ENCODE assay signal across 15 cellular contexts in genomic region chr7:83413831-83414230, GRCh38.
DNase-seq lines count a peak whose midpoint lies in the region; ATAC-seq and TF ChIP-seq lines count a peak whose summit lies in the region.
"Had no signal": no experiment of that assay in that cellular context is flagged by ENCODE, and none has a peak within 500 bp of the region (broad histone marks: within the 10 kb centered on the region; RNA-seq: fewer than 3 reads in every experiment).

No MANE protein-coding gene starts in this region.

- H3K27me3 ChIP-seq in BE2C: no peaks in the 10 kb centered on the region
- H3K27me3 ChIP-seq in HUES6 (ENCODE audit: control insufficient read depth, insufficient read depth, low read length): no peaks in the 10 kb centered on the region
- no peaks in the 10 kb centered on the region for H3K27me3 ChIP-seq in gastrocnemius medialis
- H3K27me3 ChIP-seq: upper lobe of right lung had no signal

- H3K9me3 ChIP-seq in BE2C: no peaks in the 10 kb centered on the region
- H3K9me3 ChIP-seq in HUES6 (ENCODE audit: control insufficient read depth, insufficient read depth, low read depth, low read length): no peaks in the 10 kb centered on the region
- no peaks in the 10 kb centered on the region for H3K9me3 ChIP-seq in gastrocnemius medialis
- H3K9me3 ChIP-seq: upper lobe of right lung had no signal

- H3K9ac ChIP-seq in HUES6 (ENCODE audit: low read length): no peak overlapping the region

- H3K4me3 Mint-ChIP-seq in CD14-positive monocyte: no peak overlapping the region
- H3K4me3 Mint-ChIP-seq: activated B cell treated with CpG ODN at 0.5 μM for 24 hours; CD4-positive, alpha-beta memory T cell; naive thymus-derived CD8-positive, alpha-beta T cell had no signal

- no peak for ATAC-seq in gastrocnemius medialis
- ATAC-seq: naive thymus-derived CD8-positive, alpha-beta T cell; upper lobe of right lung had no signal

- no peaks in the 10 kb centered on the region for H3K36me3 Mint-ChIP-seq in CD14-positive monocyte
- H3K36me3 Mint-ChIP-seq: CD4-positive, alpha-beta memory T cell; naive thymus-derived CD8-positive, alpha-beta T cell had no signal

- H3K27ac Mint-ChIP-seq in CD14-positive monocyte: no peak overlapping the region
- H3K27ac Mint-ChIP-seq: activated B cell treated with CpG ODN at 0.5 μM for 24 hours; naive thymus-derived CD8-positive, alpha-beta T cell had no signal

- TF ChIP-seq POLR2A in gastrocnemius medialis (IDR thresholded peaks at IDR 0.05): no peak

- H3K36me3 ChIP-seq in BE2C: no peaks in the 10 kb centered on the region
- H3K36me3 ChIP-seq in HUES6 (ENCODE audit: control insufficient read depth, insufficient read depth, low read length): no peaks in the 10 kb centered on the region
- no peaks in the 10 kb centered on the region for H3K36me3 ChIP-seq in gastrocnemius medialis
- H3K36me3 ChIP-seq: upper lobe of right lung had no signal

- in situ Hi-C loops in gastrocnemius medialis (cut with MboI; ENCODE audit: low sequenced_read_pairs in 4 of 4): loop anchor here in 1 of 4 donors (25.0 kb wide), 1 partner anchor 248 kb away; no protein-coding TSS in a partner anchor

- DNase-seq in BE2C (peak; percentile 69), NCI-H446 treated with DMSO at 0.1 percent for 48 hours (lab: John Stamatoyannopoulos, UW) (peak; percentile 10), fibroblast of mammary gland (ENCODE audit: low read depth) (peak; percentile 25), CD14-positive monocyte (ENCODE audit: low spot score) (no peak), gastrocnemius medialis (no peak), dedifferentiated amniotic fluid mesenchymal stem cell (ENCODE audit: extremely low spot score) (no peak)
- no peak for DNase-seq in activated CD4-positive, CD25-positive, alpha-beta regulatory T cell treated with anti-CD3 and anti-CD28 coated beads, Interleukin-2, amount 50 U/mL, for 72 hours
- DNase-seq: activated B cell treated with CpG ODN at 0.5 μM for 24 hours; activated T-cell treated with anti-CD3 and anti-CD28 coated beads, Interleukin-2, amount 50 U/mL, for 1 hour; CD4-positive, alpha-beta memory T cell; Karpas-422; naive thymus-derived CD8-positive, alpha-beta T cell; small intestine; upper lobe of right lung had no signal

- peaks cover 0 to 7% (median 1%) of the 10 kb centered on the region in 3 donors for H3K27me3 Mint-ChIP-seq in CD14-positive monocyte (ENCODE audit: low read depth in 3 of 3)
- H3K27me3 Mint-ChIP-seq: activated B cell treated with CpG ODN at 0.5 μM for 24 hours; CD4-positive, alpha-beta memory T cell; naive thymus-derived CD8-positive, alpha-beta T cell had no signal

- intact Hi-C loops in CD14-positive monocyte (cut with micrococcal nuclease): no loop called here
- intact Hi-C loops in gastrocnemius medialis (cut with DNase I; ENCODE audit: low total_unique reads): no loop called here

- no peaks in the 10 kb centered on the region for H3K9me3 Mint-ChIP-seq in CD14-positive monocyte
- H3K9me3 Mint-ChIP-seq: activated B cell treated with CpG ODN at 0.5 μM for 24 hours had no signal

- no peaks in the 10 kb centered on the region for H3K4me1 Mint-ChIP-seq in CD14-positive monocyte
- H3K4me1 Mint-ChIP-seq: activated B cell treated with CpG ODN at 0.5 μM for 24 hours; CD4-positive, alpha-beta memory T cell; naive thymus-derived CD8-positive, alpha-beta T cell had no signal

- H3K4me3 ChIP-seq in BE2C (ENCODE audit: low read depth, low read length) (peak overlapping the region; percentile 28), HUES6 (ENCODE audit: low read depth, low read length) (peak overlapping the region; percentile 25; the same call in 1 of the 2 replicates), fibroblast of mammary gland (ENCODE audit: control insufficient read depth, low read depth, low read length) (no peak overlapping the region), gastrocnemius medialis (no peak overlapping the region)
- H3K4me3 ChIP-seq: upper lobe of right lung had no signal

- peaks cover 29% of the 10 kb centered on the region for H3K4me1 ChIP-seq in BE2C
- H3K4me1 ChIP-seq in HUES6 (ENCODE audit: control insufficient read depth, insufficient read depth, low read length): peaks cover 46% of the 10 kb centered on the region
- H3K4me1 ChIP-seq in gastrocnemius medialis: no peaks in the 10 kb centered on the region
- H3K4me1 ChIP-seq: upper lobe of right lung had no signal

- H3K27ac ChIP-seq in HUES6 (ENCODE audit: low read depth, low read length): peak overlapping the region; percentile 23; the same call in 1 of the 2 replicates
- no peak overlapping the region for H3K27ac ChIP-seq in gastrocnemius medialis
- H3K27ac ChIP-seq: upper lobe of right lung had no signal

- no peak for TF ChIP-seq CTCF in BE2C (IDR thresholded peaks at IDR 0.05; ENCODE audit: low read depth, low read length)
- no peak for TF ChIP-seq CTCF in fibroblast of mammary gland (conservative IDR thresholded peaks at IDR 0.05; ENCODE audit: control insufficient read depth, insufficient read depth, low read depth, low read length)
- no peak for TF ChIP-seq CTCF in CD14-positive monocyte (IDR thresholded peaks at IDR 0.05)
- TF ChIP-seq CTCF in gastrocnemius medialis (IDR thresholded peaks at IDR 0.05 in 4 of 5, conservative IDR thresholded peaks at IDR 0.05 in 1 of 5): no peak

Comparison
In these comparisons a context has a peak if more than half of its experiments do, and no peak if none do; other contexts are left out.
1. DNase-seq: peak in BE2C (single experiment), NCI-H446 treated with DMSO at 0.1 percent for 48 hours (single experiment) and fibroblast of mammary gland (single experiment); none in CD14-positive monocyte (single experiment), gastrocnemius medialis (0 of 2), activated CD4-positive, CD25-positive, alpha-beta regulatory T cell treated with anti-CD3 and anti-CD28 coated beads, Interleukin-2, amount 50 U/mL, for 72 hours (single experiment) and dedifferentiated amniotic fluid mesenchymal stem cell (single experiment).
2. H3K4me3 ChIP-seq: peak in BE2C (single experiment) and HUES6 (single experiment); none in fibroblast of mammary gland (single experiment) and gastrocnemius medialis (0 of 4).